1 cellular context compared by ENCODE assay signal in the genomic region with DNA sequence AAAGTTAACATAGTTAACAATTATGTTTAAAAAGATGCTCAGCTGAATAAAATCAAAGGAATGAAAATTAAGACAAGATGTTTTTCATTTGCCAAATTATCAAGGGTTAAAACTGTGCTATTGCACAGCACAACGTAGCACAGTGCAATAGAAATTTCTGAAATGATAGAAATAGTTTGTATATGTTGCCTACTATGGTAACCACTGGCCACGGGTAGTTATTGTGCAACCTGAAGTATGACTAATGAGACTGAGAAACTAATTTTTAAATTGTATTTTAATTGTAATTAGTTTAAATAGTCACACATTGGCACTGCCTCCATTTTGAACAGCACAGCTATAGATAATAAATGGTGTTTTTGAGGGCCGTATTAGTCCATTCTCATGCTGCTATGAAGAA.
TF ChIP-seq lines count a peak whose summit lies in the region.

No MANE protein-coding gene starts in this region.

TF ChIP-seq in HepG2, 621 proteins besides CTCF, POLR2A, EP300 and RAD21 (continued from another document):
- TF ChIP-seq GTF3A (CRISPR knock-in tag; conservative IDR thresholded peaks at IDR 0.05): no peak
- TF ChIP-seq SIX1 (CRISPR knock-in tag; IDR thresholded peaks at IDR 0.05; ENCODE audit: borderline replicate concordance): no peak
TF ChIP-seq in HepG2: peak in this region for 1.
